Comparison of ENCODE assay signal across 11 cellular contexts in genomic region chr1:235023197-235024044, GRCh38.
DNase-seq lines count a peak whose midpoint lies in the region; ATAC-seq and TF ChIP-seq lines count a peak whose summit lies in the region.
"Had no signal": no experiment of that assay in that cellular context is flagged by ENCODE, and none has a peak within 500 bp of the region (broad histone marks: within the 10 kb centered on the region; RNA-seq: fewer than 3 reads in every experiment).

No MANE protein-coding gene starts in this region.

- H3K27ac Mint-ChIP-seq in activated T-cell treated with anti-CD3 and anti-CD28 coated beads, Interleukin-2, amount 50 U/mL, for 24 hours = no peak overlapping the region
- peak overlapping the region; percentile 32 to 90 (median 74) for H3K27ac Mint-ChIP-seq in brain
- no peak overlapping the region for H3K27ac Mint-ChIP-seq in activated naive CD8-positive, alpha-beta T cell treated with anti-CD3 and anti-CD28 coated beads for 36 hours

- H3K9me3 Mint-ChIP-seq in activated T-cell treated with anti-CD3 and anti-CD28 coated beads, Interleukin-2, amount 50 U/mL, for 24 hours = peaks cover 13% of the 10 kb centered on the region
- H3K9me3 Mint-ChIP-seq in brain = peaks cover 0 to 11% (median 9%) of the 10 kb centered on the region in 5 experiments
- peaks cover 17% of the 10 kb centered on the region for H3K9me3 Mint-ChIP-seq in activated naive CD8-positive, alpha-beta T cell treated with anti-CD3 and anti-CD28 coated beads for 36 hours

- peaks cover 41% of the 10 kb centered on the region for H3K4me1 Mint-ChIP-seq in activated T-cell treated with anti-CD3 and anti-CD28 coated beads, Interleukin-2, amount 50 U/mL, for 24 hours (ENCODE audit: low read depth)
- peaks cover 52% of the 10 kb centered on the region for H3K4me1 Mint-ChIP-seq in brain
- peaks cover 33% of the 10 kb centered on the region for H3K4me1 Mint-ChIP-seq in activated naive CD8-positive, alpha-beta T cell treated with anti-CD3 and anti-CD28 coated beads for 36 hours

- no peak for TF ChIP-seq POLR2A in suprapubic skin (IDR thresholded peaks at IDR 0.05)
- no peak for TF ChIP-seq POLR2A in upper lobe of left lung (IDR thresholded peaks at IDR 0.05)

- no peaks in the 10 kb centered on the region for H3K36me3 Mint-ChIP-seq in activated T-cell treated with anti-CD3 and anti-CD28 coated beads, Interleukin-2, amount 50 U/mL, for 24 hours (ENCODE audit: low read depth)
- no peaks in the 10 kb centered on the region for H3K36me3 Mint-ChIP-seq in brain
- peaks cover 11% of the 10 kb centered on the region for H3K36me3 Mint-ChIP-seq in activated naive CD8-positive, alpha-beta T cell treated with anti-CD3 and anti-CD28 coated beads for 36 hours

- H3K27ac ChIP-seq in suprapubic skin (no peak overlapping the region), upper lobe of left lung (no peak overlapping the region)

- H3K4me3 Mint-ChIP-seq in activated T-cell treated with anti-CD3 and anti-CD28 coated beads, Interleukin-2, amount 50 U/mL, for 24 hours = no peak overlapping the region
- H3K4me3 Mint-ChIP-seq in brain = peak overlapping the region in 1 of 5 experiments; percentile 45
- H3K4me3 Mint-ChIP-seq in activated naive CD8-positive, alpha-beta T cell treated with anti-CD3 and anti-CD28 coated beads for 36 hours = no peak overlapping the region

- no peaks in the 10 kb centered on the region for H3K27me3 Mint-ChIP-seq in activated T-cell treated with anti-CD3 and anti-CD28 coated beads, Interleukin-2, amount 50 U/mL, for 24 hours
- peaks cover 3% of the 10 kb centered on the region for H3K27me3 Mint-ChIP-seq in brain
- no peaks in the 10 kb centered on the region for H3K27me3 Mint-ChIP-seq in activated naive CD8-positive, alpha-beta T cell treated with anti-CD3 and anti-CD28 coated beads for 36 hours

- H3K27me3 ChIP-seq in suprapubic skin (no peaks in the 10 kb centered on the region), upper lobe of left lung (no peaks in the 10 kb centered on the region)

- peaks cover 3% of the 10 kb centered on the region for H3K9me3 ChIP-seq in suprapubic skin
- no peaks in the 10 kb centered on the region for H3K9me3 ChIP-seq in upper lobe of left lung

- ATAC-seq in HG02840 (IDR thresholded peaks at IDR 0.05; ENCODE audit: low FRiP score, unreplicated experiment) (peak; percentile 67), upper lobe of left lung (ENCODE audit: low FRiP score in 2 of 2) (no peak), HG03565 (IDR thresholded peaks at IDR 0.05; ENCODE audit: unreplicated experiment) (no peak)

- WGBS in suprapubic skin = 89% methylated on average over 14 of the region's 14 CpGs
- WGBS in upper lobe of left lung, 2 donors = 84 to 86% methylated on average over 14 of the region's 14 CpGs

- H3K4me3 ChIP-seq in suprapubic skin (no peak overlapping the region), upper lobe of left lung (no peak overlapping the region)

- no peak for TF ChIP-seq CTCF in brain (conservative IDR thresholded peaks at IDR 0.05)
- TF ChIP-seq CTCF in suprapubic skin (IDR thresholded peaks at IDR 0.05) = no peak
- TF ChIP-seq CTCF in upper lobe of left lung (IDR thresholded peaks at IDR 0.05) = no peak

- DNase-seq in activated T-cell treated with anti-CD3 and anti-CD28 coated beads, Interleukin-2, amount 50 U/mL, for 24 hours = peak; percentile 24
- DNase-seq in activated T-cell treated with anti-CD3 and anti-CD28 coated beads, Interleukin-2, amount 50 U/mL, for 1 hour = no peak
- DNase-seq in suprapubic skin (ENCODE audit: low spot score in 2 of 2) (peak; percentile 22 to 37), upper lobe of left lung (no peak)
- DNase-seq in activated naive CD8-positive, alpha-beta T cell treated with anti-CD3 and anti-CD28 coated beads for 36 hours = no peak
- DNase-seq: EL, foreskin fibroblast, NCI-H1092 treated with DMSO at 0.1 percent for 48 hours had no signal

- H3K36me3 ChIP-seq in suprapubic skin = no peaks in the 10 kb centered on the region
- no peaks in the 10 kb centered on the region for H3K36me3 ChIP-seq in upper lobe of left lung

- TF ChIP-seq EP300 in suprapubic skin (IDR thresholded peaks at IDR 0.05) (no peak), upper lobe of left lung (IDR thresholded peaks at IDR 0.05) (no peak)

- peaks cover 4% of the 10 kb centered on the region for H3K4me1 ChIP-seq in suprapubic skin
- peaks cover 0 to 3% (median 0%) of the 10 kb centered on the region in 4 donors for H3K4me1 ChIP-seq in upper lobe of left lung

Comparison
In these comparisons a context has a peak if more than half of its experiments do, and no peak if none do; other contexts are left out.
1. DNase-seq: peak in activated T-cell treated with anti-CD3 and anti-CD28 coated beads, Interleukin-2, amount 50 U/mL, for 24 hours (single experiment) and suprapubic skin (2 of 2); none in activated T-cell treated with anti-CD3 and anti-CD28 coated beads, Interleukin-2, amount 50 U/mL, for 1 hour (single experiment), upper lobe of left lung (0 of 2) and activated naive CD8-positive, alpha-beta T cell treated with anti-CD3 and anti-CD28 coated beads for 36 hours (single experiment).
2. H3K27ac Mint-ChIP-seq: peak in brain (5 of 5); none in activated T-cell treated with anti-CD3 and anti-CD28 coated beads, Interleukin-2, amount 50 U/mL, for 24 hours (single experiment) and activated naive CD8-positive, alpha-beta T cell treated with anti-CD3 and anti-CD28 coated beads for 36 hours (single experiment).